1 cellular context compared by ENCODE assay signal in genomic region chr13:40789275-40790231, GRCh38.
A peak's percentile ranks its signal among the peaks of the same experiment; 100 is the strongest.
TF ChIP-seq lines count a peak whose summit lies in the region.

SLC25A15 (plus strand) TSS chr13:40789611; CDS start chr13:40793227, 3,616 bp downstream.

TF ChIP-seq in HepG2, 621 proteins besides CTCF, POLR2A, EP300 and RAD21 (continued from another document and continues in another):
- TF ChIP-seq ZBTB10 (CRISPR knock-in tag; IDR thresholded peaks at IDR 0.05; ENCODE audit: borderline replicate concordance) = 0 out of 2 replicates have a peak, but pooled peaks have one; percentile 33
- TF ChIP-seq ERF (CRISPR knock-in tag; IDR thresholded peaks at IDR 0.05) = peak; percentile 37; the same call in 1 of the 2 replicates
- no peak for TF ChIP-seq ZBTB7A (CRISPR knock-in tag; IDR thresholded peaks at IDR 0.05)
- no peak for TF ChIP-seq ZNF326 (CRISPR knock-in tag; IDR thresholded peaks at IDR 0.05; ENCODE audit: borderline replicate concordance)
- no peak for TF ChIP-seq GTF3A (CRISPR knock-in tag; conservative IDR thresholded peaks at IDR 0.05)
- TF ChIP-seq MAX (IDR thresholded peaks at IDR 0.05) = peak; percentile 72; the same call in 1 of the 2 replicates
- TF ChIP-seq ZFY (CRISPR knock-in tag; IDR thresholded peaks at IDR 0.05) = peak; percentile 87
- TF ChIP-seq ZBTB43 (CRISPR knock-in tag; conservative IDR thresholded peaks at IDR 0.05) = 0 out of 2 replicates have a peak, but pooled peaks have one; percentile 36
- TF ChIP-seq SOX6 (IDR thresholded peaks at IDR 0.05) = no peak
- peak; percentile 22; the same call in 1 of the 2 replicates for TF ChIP-seq SOX6 (CRISPR knock-in tag; IDR thresholded peaks at IDR 0.05)
- no peak for TF ChIP-seq KDM6A (CRISPR knock-in tag; IDR thresholded peaks at IDR 0.05; ENCODE audit: low read depth)
- TF ChIP-seq ZBED4 (CRISPR knock-in tag; IDR thresholded peaks at IDR 0.05; ENCODE audit: borderline replicate concordance) = peak; percentile 36; the same call in 1 of the 2 replicates
- TF ChIP-seq ZNF333 (CRISPR knock-in tag; IDR thresholded peaks at IDR 0.05; ENCODE audit: borderline replicate concordance) = no peak
- TF ChIP-seq ZNF253 (CRISPR knock-in tag; IDR thresholded peaks at IDR 0.05; ENCODE audit: borderline replicate concordance) = no peak
- TF ChIP-seq ZNF576 (CRISPR knock-in tag; IDR thresholded peaks at IDR 0.05) = no peak
- TF ChIP-seq MTA3 (CRISPR knock-in tag; IDR thresholded peaks at IDR 0.05) = no peak
- TF ChIP-seq ZNF775 (CRISPR knock-in tag; IDR thresholded peaks at IDR 0.05; ENCODE audit: borderline replicate concordance) = no peak
- TF ChIP-seq IRF9 (CRISPR knock-in tag; IDR thresholded peaks at IDR 0.05; ENCODE audit: borderline replicate concordance) = 0 out of 2 replicates have a peak, but pooled peaks have one; percentile 2
- no peak for TF ChIP-seq TP53 (CRISPR knock-in tag; conservative IDR thresholded peaks at IDR 0.05)
- TF ChIP-seq ELK4 (CRISPR knock-in tag; IDR thresholded peaks at IDR 0.05; ENCODE audit: borderline replicate concordance) = no peak
- no peak for TF ChIP-seq SNRNP70 (IDR thresholded peaks at IDR 0.05; ENCODE audit: low read depth, low read length)
- TF ChIP-seq PRDM15 (CRISPR knock-in tag; IDR thresholded peaks at IDR 0.05) = peak; percentile 40
- TF ChIP-seq ZNF337 (CRISPR knock-in tag; IDR thresholded peaks at IDR 0.05; ENCODE audit: borderline replicate concordance, low read depth) = no peak
- TF ChIP-seq ZNF572 (CRISPR knock-in tag; IDR thresholded peaks at IDR 0.05) = no peak
- TF ChIP-seq NPAS2 (CRISPR knock-in tag; IDR thresholded peaks at IDR 0.05; ENCODE audit: borderline replicate concordance) = no peak
- no peak for TF ChIP-seq LCORL (IDR thresholded peaks at IDR 0.05)
- TF ChIP-seq LCORL (CRISPR knock-in tag; IDR thresholded peaks at IDR 0.05) = no peak
- TF ChIP-seq HNF4G (IDR thresholded peaks at IDR 0.05; ENCODE audit: borderline replicate concordance, low read depth, low read length) = no peak
- TF ChIP-seq HNF4G (CRISPR knock-in tag; IDR thresholded peaks at IDR 0.05; ENCODE audit: borderline replicate concordance, low read depth) = peak; percentile 42; the same call in 1 of the 2 replicates
- TF ChIP-seq NRL (CRISPR knock-in tag; IDR thresholded peaks at IDR 0.05; ENCODE audit: borderline replicate concordance) = no peak
- TF ChIP-seq ZNF841 (CRISPR knock-in tag; IDR thresholded peaks at IDR 0.05; ENCODE audit: borderline replicate concordance) = no peak
- no peak for TF ChIP-seq ZNF629 (CRISPR knock-in tag; conservative IDR thresholded peaks at IDR 0.05)
- peak; percentile 61; the same call in 1 of the 2 replicates for TF ChIP-seq ARID4A (CRISPR knock-in tag; IDR thresholded peaks at IDR 0.05; ENCODE audit: borderline replicate concordance)
